ENCODE assay signal across 18 cellular contexts in genomic region chr17:50619489-50619888, GRCh38. TPM values are rescaled to one million over a fixed set of nuclear protein-coding genes. Genes with fewer than 3 reads are reported as not detected.
"Had no signal": no experiment of that assay in that cellular context is flagged by ENCODE, and none has a peak within 500 bp of the region (broad histone marks: within the 10 kb centered on the region; RNA-seq: fewer than 3 reads in every experiment).

No MANE protein-coding gene starts in this region.

- H3K9ac ChIP-seq: neural progenitor cell, parathyroid adenoma had no signal

- DNase-seq: activated naive CD4-positive, alpha-beta T cell treated with Interleukin-2 at 50 U/mL for 16 hours; activated naive CD8-positive, alpha-beta T cell treated with anti-CD3 and anti-CD28 coated beads, Interleukin-2, amount 50 U/mL, for 24 hours; effector CD4-positive, alpha-beta T cell; esophagus squamous epithelium; hypothalamus; stimulated activated CD4-positive, alpha-beta T cell treated with anti-CD3 and anti-CD28 coated beads, Interleukin-1b, Interleukin-23, amount 100 ng/mL, for 48 hours; stimulated activated naive CD8-positive, alpha-beta T cell treated with anti-CD3 and anti-CD28 coated beads, Interleukin-15, amount 100 ng/mL, for 72 hours; T-helper 9 cell; testis had no signal

- H3K9me3 ChIP-seq: esophagus squamous epithelium, testis, upper lobe of left lung had no signal

- H3K27ac ChIP-seq: coronary artery, esophagus squamous epithelium, neural progenitor cell, parathyroid adenoma, testis, upper lobe of left lung had no signal

- H3K4me3 ChIP-seq: coronary artery, esophagus squamous epithelium, neural progenitor cell, testis, upper lobe of left lung had no signal

- H3K27ac Mint-ChIP-seq: activated naive CD8-positive, alpha-beta T cell treated with anti-CD3 and anti-CD28 coated beads, Interleukin-2, amount 50 U/mL, for 24 hours; activated T-helper 17 cell treated with anti-CD3 and anti-CD28 coated beads, Interleukin-2, amount 50 U/mL, for 72 hours; neural progenitor cell had no signal

- H3K4me1 Mint-ChIP-seq: activated naive CD8-positive, alpha-beta T cell treated with anti-CD3 and anti-CD28 coated beads, Interleukin-2, amount 50 U/mL, for 24 hours had no signal

- H3K9me3 Mint-ChIP-seq: activated naive CD8-positive, alpha-beta T cell treated with anti-CD3 and anti-CD28 coated beads, Interleukin-2, amount 50 U/mL, for 24 hours; activated T-helper 17 cell treated with anti-CD3 and anti-CD28 coated beads, Interleukin-2, amount 50 U/mL, for 72 hours; neural progenitor cell; stimulated activated naive CD8-positive, alpha-beta T cell treated with anti-CD3 and anti-CD28 coated beads, Interleukin-15, amount 100 ng/mL, for 72 hours had no signal

- H2AFZ ChIP-seq: neural progenitor cell, parathyroid adenoma had no signal

- H3K4me1 ChIP-seq: esophagus squamous epithelium, parathyroid adenoma, testis had no signal

- H3K27me3 ChIP-seq: neural progenitor cell, testis, upper lobe of left lung had no signal

- ATAC-seq: activated CD4-positive, CD25-positive, alpha-beta regulatory T cell treated with anti-CD3 and anti-CD28 coated beads, Interleukin-2, amount 50 U/mL, for 24 hours; activated naive CD8-positive, alpha-beta T cell treated with anti-CD3 and anti-CD28 coated beads, Interleukin-2, amount 50 U/mL, for 24 hours; activated T-helper 17 cell treated with anti-CD3 and anti-CD28 coated beads, Interleukin-2, amount 50 U/mL, for 72 hours had no signal

- H3K36me3 Mint-ChIP-seq: neural progenitor cell had no signal

- H3K4me3 Mint-ChIP-seq: activated naive CD8-positive, alpha-beta T cell treated with anti-CD3 and anti-CD28 coated beads, Interleukin-2, amount 50 U/mL, for 24 hours; activated T-helper 17 cell treated with anti-CD3 and anti-CD28 coated beads, Interleukin-2, amount 50 U/mL, for 72 hours; stimulated activated naive CD8-positive, alpha-beta T cell treated with anti-CD3 and anti-CD28 coated beads, Interleukin-15, amount 100 ng/mL, for 72 hours had no signal

- H3K36me3 ChIP-seq: esophagus squamous epithelium, neural progenitor cell, upper lobe of left lung had no signal

- H3K4me2 ChIP-seq: neural progenitor cell had no signal

RNA-seq across cellular contexts. Expression of gene ABCC3, which starts 15.2 kb away (rescaled TPM):
- total RNA-seq: activated CD8-positive, alpha-beta memory T cell treated with anti-CD3 and anti-CD28 coated beads for 36 hours had no signal

RNA-seq across cellular contexts. Expression of gene CACNA1G, which starts 59.0 kb away (rescaled TPM):
- total RNA-seq: glomerular endothelial cell, kidney epithelial cell had no signal
